9 cellular contexts compared by ENCODE assay signal in the genomic region with DNA sequence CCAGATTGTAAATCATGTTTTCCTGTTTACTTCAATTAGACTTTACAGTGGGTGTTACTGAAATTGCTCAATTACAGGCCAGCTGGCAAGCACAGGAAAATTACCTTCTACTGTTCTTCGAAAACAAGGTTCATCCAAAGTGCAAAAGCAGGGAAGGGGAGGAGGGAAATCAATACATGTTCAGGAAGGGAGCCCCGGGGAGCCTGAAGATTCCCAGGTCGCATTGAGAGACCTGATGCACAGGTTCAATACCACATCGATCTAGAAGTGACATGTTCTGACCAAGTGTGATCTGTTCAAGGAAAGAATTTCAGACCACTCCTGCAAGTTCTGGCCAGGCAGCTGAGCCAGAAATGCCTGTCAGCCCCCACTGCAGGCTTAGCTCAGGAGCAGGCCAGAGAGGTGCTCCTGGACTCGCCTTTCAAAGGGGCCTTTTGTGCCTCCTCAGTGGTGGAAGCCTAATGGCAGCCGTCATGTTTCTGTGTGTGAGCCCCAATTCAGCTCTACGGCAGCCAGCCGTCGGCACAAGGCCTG. TPM values are rescaled to one million over a fixed set of nuclear protein-coding genes. Genes with fewer than 3 reads are reported as not detected.
A peak's percentile ranks its signal among the peaks of the same experiment; 100 is the strongest.
DNase-seq lines count a peak whose midpoint lies in the region; ATAC-seq and TF ChIP-seq lines count a peak whose summit lies in the region.
"Had no signal": no experiment of that assay in that cellular context is flagged by ENCODE, and none has a peak within 500 bp of the region (broad histone marks: within the 10 kb centered on the region; RNA-seq: fewer than 3 reads in every experiment).

No MANE protein-coding gene starts in this region.

- peaks cover 0 to 100% (median 73%) of the 10 kb centered on the region in 11 experiments; a peak in 17 of 22 replicates for H4K20me1 ChIP-seq in BLaER1 treated with 17β-estradiol and CSF1 and Interleukin-3, amounts not matched to agents 10 nM and 100 nM

- peaks cover 8 to 44% (median 31%) of the 10 kb centered on the region in 11 experiments; a peak in 17 of 22 replicates for H3K36me3 ChIP-seq in BLaER1 treated with 17β-estradiol and CSF1 and Interleukin-3, amounts not matched to agents 10 nM and 100 nM
- H3K36me3 ChIP-seq in colonic mucosa: peaks cover 6% of the 10 kb centered on the region

- H3K9ac ChIP-seq in BLaER1 treated with 17β-estradiol and CSF1 and Interleukin-3, amounts not matched to agents 10 nM and 100 nM: peak overlapping the region; percentile 10 to 62 (median 44); a peak in 17 of 22 replicates
- H3K9ac ChIP-seq in colonic mucosa (ENCODE audit: low read depth in 2 of 2, low read length in 2 of 2): peak overlapping the region; percentile 12 to 52

- H3K4me1 Mint-ChIP-seq in naive B cell: peaks cover 78 to 96% (median 84%) of the 10 kb centered on the region in 3 donors

- peak overlapping the region in 10 of 11 experiments; percentile 2 to 88 (median 66); a peak in 19 of 22 replicates for H3K27ac ChIP-seq in BLaER1 treated with 17β-estradiol and CSF1 and Interleukin-3, amounts not matched to agents 10 nM and 100 nM
- peak overlapping the region; percentile 67 for H3K27ac ChIP-seq in colonic mucosa
- H3K27ac ChIP-seq: epithelial cell of prostate had no signal

- H3K9me3 ChIP-seq in BLaER1 treated with 17β-estradiol and CSF1 and Interleukin-3, amounts not matched to agents 10 nM and 100 nM (replicated peaks in 1 of 11): no peaks in the 10 kb centered on the region
- no peaks in the 10 kb centered on the region for H3K9me3 ChIP-seq in colonic mucosa

- H3K4me3 Mint-ChIP-seq in naive B cell: peak overlapping the region in 7 of 8 donors; percentile 7 to 56 (median 34)

- peak in 2 of 3 experiments; percentile 69 to 94 for DNase-seq in NCI-H1417 (lab: John Stamatoyannopoulos, UW)
- DNase-seq in colonic mucosa: no peak
- DNase-seq in naive B cell: no peak
- DNase-seq in NCI-H446 treated with DMSO at 0.1 percent for 48 hours (lab: John Stamatoyannopoulos, UW): no peak
- DNase-seq in SKM-1 treated with dmso at 0.1 percent for 144 hours (lab: John Stamatoyannopoulos, UW; ENCODE audit: unreplicated experiment): no peak
- DNase-seq in NK-92 (lab: John Stamatoyannopoulos, UW; ENCODE audit: unreplicated experiment): no peak

- H3K4me3 ChIP-seq in BLaER1 treated with 17β-estradiol and CSF1 and Interleukin-3, amounts not matched to agents 10 nM and 100 nM: no peak overlapping the region; a peak in 1 of 20 replicates
- no peak overlapping the region for H3K4me3 ChIP-seq in colonic mucosa

- intact Hi-C loops in colonic mucosa (cut with DNase I): no loop called here

- H3K27me3 Mint-ChIP-seq in naive B cell: no peaks in the 10 kb centered on the region

- H3K9me3 Mint-ChIP-seq in naive B cell: no peaks in the 10 kb centered on the region

- peaks cover 6 to 36% of the 10 kb centered on the region in 2 donors for H3K36me3 Mint-ChIP-seq in naive B cell

- H3K27me3 ChIP-seq in BLaER1 treated with 17β-estradiol and CSF1 and Interleukin-3, amounts not matched to agents 10 nM and 100 nM: no peaks in the 10 kb centered on the region
- no peaks in the 10 kb centered on the region for H3K27me3 ChIP-seq in colonic mucosa

- peak overlapping the region; percentile 84 to 97 (median 91) for H3K4me2 ChIP-seq in BLaER1 treated with 17β-estradiol and CSF1 and Interleukin-3, amounts not matched to agents 10 nM and 100 nM

- H3K27ac Mint-ChIP-seq in naive B cell: peak overlapping the region; percentile 76 to 94 (median 91)

- peaks cover 91 to 100% (median 97%) of the 10 kb centered on the region in 10 experiments for H3K4me1 ChIP-seq in BLaER1 treated with 17β-estradiol and CSF1 and Interleukin-3, amounts not matched to agents 10 nM and 100 nM
- peaks cover 37% of the 10 kb centered on the region for H3K4me1 ChIP-seq in colonic mucosa

- no peak for TF ChIP-seq CTCF in colonic mucosa (IDR thresholded peaks at IDR 0.05)

- ATAC-seq in naive B cell (ENCODE audit: low read depth in 2 of 2) (no peak), HG03159 (IDR thresholded peaks at IDR 0.05; ENCODE audit: unreplicated experiment) (no peak)

RNA-seq across cellular contexts. Expression of a gene that starts 35.9 kb away (rescaled TPM):
- 10 to 100 TPM; 43.3 to 45.2 TPM for total RNA-seq in colonic mucosa
- 100 to 1,000 TPM in 1 of 6 donors, 10 to 100 TPM in 5; 19.6 to 141 (median 31.5) TPM for polyA plus RNA-seq in naive B cell (ENCODE audit: low read depth in 6 of 6)

Comparison
In these comparisons a context has a peak if more than half of its experiments do, and no peak if none do; other contexts are left out.
1. DNase-seq: peak in NCI-H1417 (2 of 3); none in colonic mucosa (single experiment), naive B cell (single experiment), NCI-H446 treated with DMSO at 0.1 percent for 48 hours (single experiment), SKM-1 treated with dmso at 0.1 percent for 144 hours (single experiment) and NK-92 (single experiment).